Comparison of ENCODE assay signal across 11 cellular contexts in genomic region chr7:66930341-66930740, GRCh38. TPM values are rescaled to one million over a fixed set of nuclear protein-coding genes. Genes with fewer than 3 reads are reported as not detected.
DNase-seq lines count a peak whose midpoint lies in the region; ATAC-seq and TF ChIP-seq lines count a peak whose summit lies in the region.
"Had no signal": no experiment of that assay in that cellular context is flagged by ENCODE, and none has a peak within 500 bp of the region (broad histone marks: within the 10 kb centered on the region; RNA-seq: fewer than 3 reads in every experiment).

No MANE protein-coding gene starts in this region.

- no peak overlapping the region for H3K27ac ChIP-seq in hepatocyte
- no peak overlapping the region for H3K27ac ChIP-seq in body of pancreas

- H3K4me1 ChIP-seq in hepatocyte (ENCODE audit: insufficient read depth) (no peaks in the 10 kb centered on the region), body of pancreas (peaks cover 32% of the 10 kb centered on the region)

- peaks cover 24% of the 10 kb centered on the region for H3K4me1 Mint-ChIP-seq in WTC11
- peaks cover 21% of the 10 kb centered on the region for H3K4me1 Mint-ChIP-seq in osteocyte (ENCODE audit: unreplicated experiment)

- no peak overlapping the region for H2AFZ ChIP-seq in hepatocyte

- H3K36me3 Mint-ChIP-seq in WTC11, result peaks cover 4% of the 10 kb centered on the region
- H3K36me3 Mint-ChIP-seq in osteocyte (ENCODE audit: unreplicated experiment), result peaks cover 9% of the 10 kb centered on the region

- TF ChIP-seq POLR2A in body of pancreas (IDR thresholded peaks at IDR 0.05), result no peak

- H3K27me3 ChIP-seq in hepatocyte (no peaks in the 10 kb centered on the region), body of pancreas (no peaks in the 10 kb centered on the region)

- DNase-seq in DMS 273 treated with DMSO at 0.1 percent for 48 hours (lab: John Stamatoyannopoulos, UW) (peak; percentile 12), WTC11 (ENCODE audit: low spot score) (peak; percentile 63), hepatocyte (ENCODE audit: low spot score) (peak; percentile 13), body of pancreas (no peak), inferior parietal cortex (ENCODE audit: extremely low spot score) (no peak), osteocyte (ENCODE audit: extremely low spot score, unreplicated experiment) (no peak)
- peak; percentile 35 for DNase-seq in Jurkat, Clone E6-1 (ENCODE audit: low read depth, low spot score)
- DNase-seq: activated CD4-positive, alpha-beta T cell treated with anti-CD3 and anti-CD28 coated beads, Interleukin-2, amount 50 U/mL, for 1 hour; DMS79 treated with DMSO at 0.1 percent for 48 hours; immature natural killer cell had no signal

- TF ChIP-seq CTCF in WTC11 (IDR thresholded peaks at IDR 0.05), result no peak
- no peak for TF ChIP-seq CTCF in hepatocyte (IDR thresholded peaks at IDR 0.05; ENCODE audit: poor library complexity)
- no peak for TF ChIP-seq CTCF in body of pancreas (IDR thresholded peaks at IDR 0.05)
- no peak for TF ChIP-seq CTCF in osteocyte (IDR thresholded peaks at IDR 0.05)

- H3K27ac Mint-ChIP-seq in WTC11 (peak overlapping the region; percentile 69; the same call in 1 of the 2 replicates), osteocyte (ENCODE audit: unreplicated experiment) (no peak overlapping the region)

- H3K79me2 ChIP-seq in hepatocyte, result peaks cover 99% of the 10 kb centered on the region

- H3K36me3 ChIP-seq in hepatocyte (replicated peaks; ENCODE audit: insufficient read depth, low read depth), result no peaks in the 10 kb centered on the region
- H3K36me3 ChIP-seq in body of pancreas (replicated peaks in 1 of 2; ENCODE audit: insufficient read depth in 1 of 2, low read depth in 2 of 2), result no peaks in the 10 kb centered on the region

- H3K4me3 Mint-ChIP-seq in WTC11 (peak overlapping the region; percentile 55), osteocyte (ENCODE audit: unreplicated experiment) (no peak overlapping the region)
- H3K4me3 Mint-ChIP-seq: immature natural killer cell had no signal

- POLR2A ChIA-PET in WTC11 (lab: Charles Lee), result interaction anchor here (1.0 to 1.1 kb wide), 3 partner anchors 10 to 85 kb away, joined by 3 to 8 read pairs (median 4); no protein-coding TSS in a partner anchor

- 70% methylated on average over 5 of the region's 5 CpGs for WGBS in hepatocyte (ENCODE audit: low lambda C conversion rate, missing lambda C conversion rate)
- 66 to 68% methylated on average over 5 of the region's 5 CpGs for WGBS in body of pancreas, 2 donors

- intact Hi-C loops in body of pancreas (cut with DNase I), result no loop called here

- no peak overlapping the region for H3K4me3 ChIP-seq in Jurkat, Clone E6-1 (ENCODE audit: low read length)
- no peak overlapping the region for H3K4me3 ChIP-seq in hepatocyte
- H3K4me3 ChIP-seq in body of pancreas, result no peak overlapping the region

- H3K4me2 ChIP-seq in hepatocyte, result no peak overlapping the region

- CTCF ChIA-PET in WTC11 (lab: Charles Lee), result interaction anchor here (0.6 to 3.3 kb wide), 3 partner anchors 14 to 86 kb away, joined by 3 to 22 read pairs (median 5); no protein-coding TSS in a partner anchor

- H3K27me3 Mint-ChIP-seq in WTC11 (ENCODE audit: low read depth) (no peaks in the 10 kb centered on the region), osteocyte (ENCODE audit: unreplicated experiment) (no peaks in the 10 kb centered on the region)

- H3K9me2 ChIP-seq in hepatocyte (replicated peaks; ENCODE audit: insufficient read depth), result no peaks in the 10 kb centered on the region

- no peaks in the 10 kb centered on the region for H3K9me3 ChIP-seq in hepatocyte (ENCODE audit: low read depth)
- no peaks in the 10 kb centered on the region for H3K9me3 ChIP-seq in body of pancreas

- H3K9me3 Mint-ChIP-seq in WTC11, result no peaks in the 10 kb centered on the region
- no peaks in the 10 kb centered on the region for H3K9me3 Mint-ChIP-seq in osteocyte (ENCODE audit: unreplicated experiment)
- H3K9me3 Mint-ChIP-seq: immature natural killer cell had no signal

- peak; percentile 97 for ATAC-seq in WTC11
- ATAC-seq in body of pancreas, result no peak
- no peak for ATAC-seq in GM18519 (IDR thresholded peaks at IDR 0.05; ENCODE audit: low FRiP score, unreplicated experiment)

- H4K20me1 ChIP-seq in hepatocyte (ENCODE audit: insufficient read depth, poor library complexity, severe bottlenecking), result peaks cover 41% of the 10 kb centered on the region

TF ChIP-seq in WTC11, 78 proteins besides CTCF, POLR2A, EP300 and RAD21:
- TF ChIP-seq SP1 (CRISPR knock-in tag; conservative IDR thresholded peaks at IDR 0.05) (peak; percentile 32; the same call in 1 of the 2 replicates), KAT7 (CRISPR knock-in tag; IDR thresholded peaks at IDR 0.05; ENCODE audit: borderline replicate concordance) (no peak)
- TF ChIP-seq, protein P1, sequence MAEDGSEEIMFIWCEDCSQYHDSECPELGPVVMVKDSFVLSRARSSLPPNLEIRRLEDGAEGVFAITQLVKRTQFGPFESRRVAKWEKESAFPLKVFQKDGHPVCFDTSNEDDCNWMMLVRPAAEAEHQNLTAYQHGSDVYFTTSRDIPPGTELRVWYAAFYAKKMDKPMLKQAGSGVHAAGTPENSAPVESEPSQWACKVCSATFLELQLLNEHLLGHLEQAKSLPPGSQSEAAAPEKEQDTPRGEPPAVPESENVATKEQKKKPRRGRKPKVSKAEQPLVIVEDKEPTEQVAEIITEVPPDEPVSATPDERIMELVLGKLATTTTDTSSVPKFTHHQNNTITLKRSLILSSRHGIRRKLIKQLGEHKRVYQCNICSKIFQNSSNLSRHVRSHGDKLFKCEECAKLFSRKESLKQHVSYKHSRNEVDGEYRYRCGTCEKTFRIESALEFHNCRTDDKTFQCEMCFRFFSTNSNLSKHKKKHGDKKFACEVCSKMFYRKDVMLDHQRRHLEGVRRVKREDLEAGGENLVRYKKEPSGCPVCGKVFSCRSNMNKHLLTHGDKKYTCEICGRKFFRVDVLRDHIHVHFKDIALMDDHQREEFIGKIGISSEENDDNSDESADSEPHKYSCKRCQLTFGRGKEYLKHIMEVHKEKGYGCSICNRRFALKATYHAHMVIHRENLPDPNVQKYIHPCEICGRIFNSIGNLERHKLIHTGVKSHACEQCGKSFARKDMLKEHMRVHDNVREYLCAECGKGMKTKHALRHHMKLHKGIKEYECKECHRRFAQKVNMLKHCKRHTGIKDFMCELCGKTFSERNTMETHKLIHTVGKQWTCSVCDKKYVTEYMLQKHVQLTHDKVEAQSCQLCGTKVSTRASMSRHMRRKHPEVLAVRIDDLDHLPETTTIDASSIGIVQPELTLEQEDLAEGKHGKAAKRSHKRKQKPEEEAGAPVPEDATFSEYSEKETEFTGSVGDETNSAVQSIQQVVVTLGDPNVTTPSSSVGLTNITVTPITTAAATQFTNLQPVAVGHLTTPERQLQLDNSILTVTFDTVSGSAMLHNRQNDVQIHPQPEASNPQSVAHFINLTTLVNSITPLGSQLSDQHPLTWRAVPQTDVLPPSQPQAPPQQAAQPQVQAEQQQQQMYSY (CRISPR knock-in tag; IDR thresholded peaks at IDR 0.05), result peak; percentile 100
TF ChIP-seq in WTC11: peak in this region for 2.

RNA-seq across cellular contexts. Expression of gene TMEM248, which starts 9.3 kb away (rescaled TPM):
- polyA plus RNA-seq in Jurkat, Clone E6-1 (2012; ENCODE audit: insufficient read depth, insufficient read length), result 45.5 TPM
- total RNA-seq in WTC11 (2021) (56.9 to 60.4 TPM (median 59.1 TPM) in 3 replicates), hepatocyte (80.3 and 82.2 TPM in 2 replicates), body of pancreas (10 to 100 TPM; 52.1 to 64.9 TPM), osteocyte (101 and 104 TPM in 2 replicates)
- polyA plus RNA-seq in hepatocyte, result 86.9 and 91.5 TPM in 2 replicates

Comparison
In these comparisons a context has a peak if more than half of its experiments do, and no peak if none do; other contexts are left out.
1. DNase-seq: peak in DMS 273 treated with DMSO at 0.1 percent for 48 hours (single experiment), Jurkat, Clone E6-1 (single experiment), WTC11 (single experiment) and hepatocyte (single experiment); none in body of pancreas (0 of 4), inferior parietal cortex (single experiment) and osteocyte (single experiment).